Comparison of ENCODE assay signal across 1 cellular context in genomic region chr6:11323666-11324452, GRCh38.
TF ChIP-seq lines count a peak whose summit lies in the region.

No MANE protein-coding gene starts in this region.

TF ChIP-seq in GM23338, 12 proteins besides CTCF, POLR2A, EP300 and RAD21 (continued from another document):
- no peak for TF ChIP-seq REST (IDR thresholded peaks at IDR 0.05; ENCODE audit: unreplicated experiment)
- TF ChIP-seq EZH2 (IDR thresholded peaks at IDR 0.05; ENCODE audit: low read depth, unreplicated experiment): no peak
